ENCODE assay signal across 1 cellular context in genomic region chr15:67680645-67681044, GRCh38.
TF ChIP-seq lines count a peak whose summit lies in the region.

No MANE protein-coding gene starts in this region.

TF ChIP-seq in SK-N-SH treated with all-trans-retinoic acid at 6 μM for 48 hours, 23 proteins besides CTCF, POLR2A, EP300 and RAD21:
- TF ChIP-seq CREB5 (CRISPR knock-in tag; IDR thresholded peaks at IDR 0.05; ENCODE audit: low read depth) (no peak), CSDC2 (CRISPR knock-in tag; IDR thresholded peaks at IDR 0.05) (no peak), ARNTL (CRISPR knock-in tag; IDR thresholded peaks at IDR 0.05; ENCODE audit: borderline replicate concordance, low read depth) (no peak), TOX (CRISPR knock-in tag; IDR thresholded peaks at IDR 0.05; ENCODE audit: borderline replicate concordance) (no peak), RARB (CRISPR knock-in tag; IDR thresholded peaks at IDR 0.05) (no peak), POU6F1 (CRISPR knock-in tag; IDR thresholded peaks at IDR 0.05; ENCODE audit: borderline replicate concordance, low read depth) (no peak), PATZ1 (CRISPR knock-in tag; IDR thresholded peaks at IDR 0.05; ENCODE audit: borderline replicate concordance) (no peak), SNAI2 (CRISPR knock-in tag; IDR thresholded peaks at IDR 0.05) (no peak), ZFP3 (CRISPR knock-in tag; IDR thresholded peaks at IDR 0.05) (no peak), PPARA (CRISPR knock-in tag; IDR thresholded peaks at IDR 0.05; ENCODE audit: borderline replicate concordance) (no peak), ZFP30 (CRISPR knock-in tag; IDR thresholded peaks at IDR 0.05) (no peak), ISL1 (CRISPR knock-in tag; IDR thresholded peaks at IDR 0.05) (no peak), GLIS3 (CRISPR knock-in tag; IDR thresholded peaks at IDR 0.05) (no peak), ZNF8 (CRISPR knock-in tag; IDR thresholded peaks at IDR 0.05) (no peak), OSR1 (CRISPR knock-in tag; IDR thresholded peaks at IDR 0.05) (no peak)
- TF ChIP-seq, protein P1, sequence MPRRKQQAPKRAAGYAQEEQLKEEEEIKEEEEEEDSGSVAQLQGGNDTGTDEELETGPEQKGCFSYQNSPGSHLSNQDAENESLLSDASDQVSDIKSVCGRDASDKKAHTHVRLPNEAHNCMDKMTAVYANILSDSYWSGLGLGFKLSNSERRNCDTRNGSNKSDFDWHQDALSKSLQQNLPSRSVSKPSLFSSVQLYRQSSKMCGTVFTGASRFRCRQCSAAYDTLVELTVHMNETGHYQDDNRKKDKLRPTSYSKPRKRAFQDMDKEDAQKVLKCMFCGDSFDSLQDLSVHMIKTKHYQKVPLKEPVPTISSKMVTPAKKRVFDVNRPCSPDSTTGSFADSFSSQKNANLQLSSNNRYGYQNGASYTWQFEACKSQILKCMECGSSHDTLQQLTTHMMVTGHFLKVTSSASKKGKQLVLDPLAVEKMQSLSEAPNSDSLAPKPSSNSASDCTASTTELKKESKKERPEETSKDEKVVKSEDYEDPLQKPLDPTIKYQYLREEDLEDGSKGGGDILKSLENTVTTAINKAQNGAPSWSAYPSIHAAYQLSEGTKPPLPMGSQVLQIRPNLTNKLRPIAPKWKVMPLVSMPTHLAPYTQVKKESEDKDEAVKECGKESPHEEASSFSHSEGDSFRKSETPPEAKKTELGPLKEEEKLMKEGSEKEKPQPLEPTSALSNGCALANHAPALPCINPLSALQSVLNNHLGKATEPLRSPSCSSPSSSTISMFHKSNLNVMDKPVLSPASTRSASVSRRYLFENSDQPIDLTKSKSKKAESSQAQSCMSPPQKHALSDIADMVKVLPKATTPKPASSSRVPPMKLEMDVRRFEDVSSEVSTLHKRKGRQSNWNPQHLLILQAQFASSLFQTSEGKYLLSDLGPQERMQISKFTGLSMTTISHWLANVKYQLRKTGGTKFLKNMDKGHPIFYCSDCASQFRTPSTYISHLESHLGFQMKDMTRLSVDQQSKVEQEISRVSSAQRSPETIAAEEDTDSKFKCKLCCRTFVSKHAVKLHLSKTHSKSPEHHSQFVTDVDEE (CRISPR knock-in tag; IDR thresholded peaks at IDR 0.05): no peak
